8 cellular contexts compared by ENCODE assay signal in genomic region chr21:46229923-46230260, GRCh38. TPM values are rescaled to one million over a fixed set of nuclear protein-coding genes. Genes with fewer than 3 reads are reported as not detected.
DNase-seq lines count a peak whose midpoint lies in the region; ATAC-seq and TF ChIP-seq lines count a peak whose summit lies in the region.

No MANE protein-coding gene starts in this region.

- no peak for TF ChIP-seq CTCF in suprapubic skin (IDR thresholded peaks at IDR 0.05)

- peak overlapping the region; percentile 79 for H3K9ac ChIP-seq in iPS-15b (ENCODE audit: low read depth, low read length)

- peak overlapping the region; percentile 85 for H3K4me3 Mint-ChIP-seq in activated CD8-positive, alpha-beta memory T cell treated with anti-CD3 and anti-CD28 coated beads, Interleukin-2, amount 10 ng/mL, durations not matched to agents 7 days and 5 days
- H3K4me3 Mint-ChIP-seq in activated T-helper 1 cell treated with anti-CD3 and anti-CD28 coated beads, Interleukin-12 subunit alpha, Interleukin-12 subunit beta, Interleukin-2, Interleukin-4 antibody, amounts not matched to agents 30 ng/mL and 10 ng/mL and 1 ng/mL, durations not matched to agents 14 hours and 24 hours and 36 hours, result peak overlapping the region; percentile 92

- H3K27me3 Mint-ChIP-seq in activated CD8-positive, alpha-beta memory T cell treated with anti-CD3 and anti-CD28 coated beads, Interleukin-2, amount 10 ng/mL, durations not matched to agents 7 days and 5 days, result no peaks in the 10 kb centered on the region
- no peaks in the 10 kb centered on the region for H3K27me3 Mint-ChIP-seq in activated T-helper 1 cell treated with anti-CD3 and anti-CD28 coated beads, Interleukin-12 subunit alpha, Interleukin-12 subunit beta, Interleukin-2, Interleukin-4 antibody, amounts not matched to agents 30 ng/mL and 10 ng/mL and 1 ng/mL, durations not matched to agents 14 hours and 24 hours and 36 hours (ENCODE audit: insufficient read depth)

- peak overlapping the region; percentile 63 for H3K4me3 ChIP-seq in iPS-15b (ENCODE audit: low read depth, low read length)
- peak overlapping the region; percentile 62 for H3K4me3 ChIP-seq in suprapubic skin

- H3K36me3 Mint-ChIP-seq in activated CD8-positive, alpha-beta memory T cell treated with anti-CD3 and anti-CD28 coated beads, Interleukin-2, amount 10 ng/mL, durations not matched to agents 7 days and 5 days, result peaks cover 31% of the 10 kb centered on the region
- peaks cover 48% of the 10 kb centered on the region for H3K36me3 Mint-ChIP-seq in activated T-helper 1 cell treated with anti-CD3 and anti-CD28 coated beads, Interleukin-12 subunit alpha, Interleukin-12 subunit beta, Interleukin-2, Interleukin-4 antibody, amounts not matched to agents 30 ng/mL and 10 ng/mL and 1 ng/mL, durations not matched to agents 14 hours and 24 hours and 36 hours (ENCODE audit: low read depth)

- TF ChIP-seq EP300 in suprapubic skin (IDR thresholded peaks at IDR 0.05), result no peak

- WGBS in suprapubic skin, result 90% methylated on average over 6 of the region's 6 CpGs

- H3K36me3 ChIP-seq in iPS-15b (ENCODE audit: control insufficient read depth, insufficient read depth, low read length) (peaks cover 17% of the 10 kb centered on the region), suprapubic skin (peaks cover 21% of the 10 kb centered on the region)

- TF ChIP-seq POLR2A in suprapubic skin (IDR thresholded peaks at IDR 0.05), result no peak

- H3K27me3 ChIP-seq in iPS-15b (ENCODE audit: control insufficient read depth, insufficient read depth, low read length) (no peaks in the 10 kb centered on the region), suprapubic skin (no peaks in the 10 kb centered on the region)

- CTCF ChIA-PET in activated CD8-positive, alpha-beta memory T cell treated with anti-CD3 and anti-CD28 coated beads, Interleukin-2, amount 10 ng/mL, durations not matched to agents 7 days and 5 days (lab: Charles Lee), result interaction anchor here (0.7 to 3.1 kb wide), 8 partner anchors 14 to 256 kb away, joined by 3 to 11 read pairs (median 4); partner anchors contain the start of genes C21orf58, MCM3AP and YBEY

- no peaks in the 10 kb centered on the region for H3K9me3 Mint-ChIP-seq in activated CD8-positive, alpha-beta memory T cell treated with anti-CD3 and anti-CD28 coated beads, Interleukin-2, amount 10 ng/mL, durations not matched to agents 7 days and 5 days (ENCODE audit: low read depth)
- H3K9me3 Mint-ChIP-seq in activated T-helper 1 cell treated with anti-CD3 and anti-CD28 coated beads, Interleukin-12 subunit alpha, Interleukin-12 subunit beta, Interleukin-2, Interleukin-4 antibody, amounts not matched to agents 30 ng/mL and 10 ng/mL and 1 ng/mL, durations not matched to agents 14 hours and 24 hours and 36 hours, result no peaks in the 10 kb centered on the region

- H3K9me3 ChIP-seq in iPS-15b (ENCODE audit: control insufficient read depth, insufficient read depth, low read length) (no peaks in the 10 kb centered on the region), suprapubic skin (no peaks in the 10 kb centered on the region)

- intact Hi-C loops in activated T-helper 1 cell treated with anti-CD3 and anti-CD28 coated beads, Interleukin-12 subunit alpha, Interleukin-12 subunit beta, Interleukin-2, Interleukin-4 antibody, amounts not matched to agents 30 ng/mL and 10 ng/mL and 1 ng/mL, durations not matched to agents 14 hours and 24 hours and 36 hours (cut with micrococcal nuclease), result loop anchor here (1.0 to 2.0 kb wide), 3 partner anchors 69 to 229 kb away; partner anchors contain the start of gene DIP2A

- peaks cover 61% of the 10 kb centered on the region for H3K4me1 Mint-ChIP-seq in activated CD8-positive, alpha-beta memory T cell treated with anti-CD3 and anti-CD28 coated beads, Interleukin-2, amount 10 ng/mL, durations not matched to agents 7 days and 5 days
- peaks cover 68% of the 10 kb centered on the region for H3K4me1 Mint-ChIP-seq in activated T-helper 1 cell treated with anti-CD3 and anti-CD28 coated beads, Interleukin-12 subunit alpha, Interleukin-12 subunit beta, Interleukin-2, Interleukin-4 antibody, amounts not matched to agents 30 ng/mL and 10 ng/mL and 1 ng/mL, durations not matched to agents 14 hours and 24 hours and 36 hours (ENCODE audit: low read depth)

- no peaks in the 10 kb centered on the region for H3K4me1 ChIP-seq in iPS-15b (ENCODE audit: control insufficient read depth, insufficient read depth, low read length)
- H3K4me1 ChIP-seq in suprapubic skin, result peaks cover 39% of the 10 kb centered on the region

- no peak for DNase-seq in activated CD8-positive, alpha-beta memory T cell treated with anti-CD3 and anti-CD28 coated beads, Interleukin-2, amount 10 ng/mL, durations not matched to agents 7 days and 5 days
- no peak for DNase-seq in activated CD8-positive, alpha-beta memory T cell treated with anti-CD3 and anti-CD28 coated beads, Interleukin-2, amount 50 U/mL, for 4 hours
- DNase-seq in activated T-helper 1 cell treated with anti-CD3 and anti-CD28 coated beads, Interleukin-12 subunit alpha, Interleukin-12 subunit beta, Interleukin-2, Interleukin-4 antibody, amounts not matched to agents 30 ng/mL and 10 ng/mL and 1 ng/mL, durations not matched to agents 14 hours and 24 hours and 36 hours (ENCODE audit: low spot score), result no peak
- DNase-seq in suprapubic skin (ENCODE audit: low spot score in 2 of 2), result no peak
- no peak for DNase-seq in islet precursor cell
- no peak for DNase-seq in A172 (ENCODE audit: low spot score)

- no peak for ATAC-seq in activated CD8-positive, alpha-beta memory T cell treated with anti-CD3 and anti-CD28 coated beads, Interleukin-2, amount 10 ng/mL, durations not matched to agents 7 days and 5 days
- ATAC-seq in GM18517 (IDR thresholded peaks at IDR 0.05; ENCODE audit: unreplicated experiment), result no peak

- H3K27ac Mint-ChIP-seq in activated CD8-positive, alpha-beta memory T cell treated with anti-CD3 and anti-CD28 coated beads, Interleukin-2, amount 10 ng/mL, durations not matched to agents 7 days and 5 days, result peak overlapping the region; percentile 71
- H3K27ac Mint-ChIP-seq in activated T-helper 1 cell treated with anti-CD3 and anti-CD28 coated beads, Interleukin-12 subunit alpha, Interleukin-12 subunit beta, Interleukin-2, Interleukin-4 antibody, amounts not matched to agents 30 ng/mL and 10 ng/mL and 1 ng/mL, durations not matched to agents 14 hours and 24 hours and 36 hours, result peak overlapping the region; percentile 84

- H3K27ac ChIP-seq in suprapubic skin, result no peak overlapping the region

RNA-seq across cellular contexts. Expression of gene LSS, which starts 1.3 kb away (rescaled TPM):
- 10 to 100 TPM; 44.9 to 49.5 TPM for total RNA-seq in activated CD8-positive, alpha-beta memory T cell treated with anti-CD3 and anti-CD28 coated beads, Interleukin-2, amount 10 ng/mL, durations not matched to agents 7 days and 5 days
- 15.8 and 17.0 TPM in 2 replicates for total RNA-seq in activated T-helper 1 cell treated with anti-CD3 and anti-CD28 coated beads, Interleukin-12 subunit alpha, Interleukin-12 subunit beta, Interleukin-2, Interleukin-4 antibody, amounts not matched to agents 30 ng/mL and 10 ng/mL and 1 ng/mL, durations not matched to agents 14 hours and 24 hours and 36 hours
- 100 to 1,000 TPM; 128 to 251 (median 164) TPM for total RNA-seq in suprapubic skin
- 76.0 and 95.1 TPM in 2 replicates for total RNA-seq in A172 (2014; rRNA removed; shearing (Covaris generic))

RNA-seq across cellular contexts. Expression of gene SPATC1L, which starts 45.6 kb away (rescaled TPM):
- 1 to 10 TPM; 4.2 to 4.8 TPM for total RNA-seq in activated CD8-positive, alpha-beta memory T cell treated with anti-CD3 and anti-CD28 coated beads, Interleukin-2, amount 10 ng/mL, durations not matched to agents 7 days and 5 days
- total RNA-seq in activated T-helper 1 cell treated with anti-CD3 and anti-CD28 coated beads, Interleukin-12 subunit alpha, Interleukin-12 subunit beta, Interleukin-2, Interleukin-4 antibody, amounts not matched to agents 30 ng/mL and 10 ng/mL and 1 ng/mL, durations not matched to agents 14 hours and 24 hours and 36 hours, result 12.1 and 12.8 TPM in 2 replicates
- total RNA-seq in suprapubic skin, result 10 to 100 TPM in 2 of 4 donors, 1 to 10 TPM in 2; 2.5 to 15.0 (median 6.9) TPM
- 13.9 and 16.0 TPM in 2 replicates for total RNA-seq in A172 (2014; rRNA removed; shearing (Covaris generic))

RNA-seq across cellular contexts. Expression of gene MCM3AP, which starts 55.5 kb away (rescaled TPM):
- 100 to 1,000 TPM; 134 to 139 TPM for total RNA-seq in activated CD8-positive, alpha-beta memory T cell treated with anti-CD3 and anti-CD28 coated beads, Interleukin-2, amount 10 ng/mL, durations not matched to agents 7 days and 5 days
- 131 and 137 TPM in 2 replicates for total RNA-seq in activated T-helper 1 cell treated with anti-CD3 and anti-CD28 coated beads, Interleukin-12 subunit alpha, Interleukin-12 subunit beta, Interleukin-2, Interleukin-4 antibody, amounts not matched to agents 30 ng/mL and 10 ng/mL and 1 ng/mL, durations not matched to agents 14 hours and 24 hours and 36 hours
- 100 to 1,000 TPM in 1 of 4 donors, 10 to 100 TPM in 3; 77.9 to 134 (median 79.8) TPM for total RNA-seq in suprapubic skin
- total RNA-seq in A172 (2014; rRNA removed; shearing (Covaris generic)), result 57.6 and 61.7 TPM in 2 replicates

RNA-seq across cellular contexts. Expression of gene YBEY, which starts 56.2 kb away (rescaled TPM):
- 1 to 10 TPM; 6.9 to 9.1 TPM for total RNA-seq in activated CD8-positive, alpha-beta memory T cell treated with anti-CD3 and anti-CD28 coated beads, Interleukin-2, amount 10 ng/mL, durations not matched to agents 7 days and 5 days
- 16.7 and 17.6 TPM in 2 replicates for total RNA-seq in activated T-helper 1 cell treated with anti-CD3 and anti-CD28 coated beads, Interleukin-12 subunit alpha, Interleukin-12 subunit beta, Interleukin-2, Interleukin-4 antibody, amounts not matched to agents 30 ng/mL and 10 ng/mL and 1 ng/mL, durations not matched to agents 14 hours and 24 hours and 36 hours
- 10 to 100 TPM; 13.3 to 23.8 (median 18.8) TPM for total RNA-seq in suprapubic skin
- total RNA-seq in A172 (2014; rRNA removed; shearing (Covaris generic)), result 13.7 and 25.5 TPM in 2 replicates
